In genomic region chr16:24555346-24555872, GRCh38 we compare ENCODE assay signal across 17 cellular contexts. TPM values are rescaled to one million over a fixed set of nuclear protein-coding genes. Genes with fewer than 3 reads are reported as not detected.
A peak's percentile ranks its signal among the peaks of the same experiment; 100 is the strongest.
DNase-seq lines count a peak whose midpoint lies in the region; ATAC-seq, FAIRE-seq and TF ChIP-seq lines count a peak whose summit lies in the region.
"Had no signal": no experiment of that assay in that cellular context is flagged by ENCODE, and none has a peak within 500 bp of the region (broad histone marks: within the 10 kb centered on the region; RNA-seq: fewer than 3 reads in every experiment).

No MANE protein-coding gene starts in this region.

- DNase-seq in A549 (ENCODE audit: low read depth in 1 of 2, low spot score in 1 of 2): no peak
- no peak for DNase-seq in GM12891 (ENCODE audit: insufficient read length, low spot score)
- no peak for DNase-seq in WTC11 (ENCODE audit: low spot score)
- DNase-seq in progenitor cell of endocrine pancreas (ENCODE audit: low spot score, unreplicated experiment): no peak
- DNase-seq in NCI-H524 treated with DMSO at 0.1 percent for 48 hours (lab: John Stamatoyannopoulos, UW): no peak
- no peak for DNase-seq in NCI-H187 treated with DMSO at 0.1 percent for 48 hours (lab: John Stamatoyannopoulos, UW)
- DNase-seq: AML-193; Caco-2; CD4-positive, alpha-beta T cell; GOT3; H9; KBM-7 had no signal

- H3K4me1 Mint-ChIP-seq in WTC11: no peaks in the 10 kb centered on the region
- H3K4me1 Mint-ChIP-seq in progenitor cell of endocrine pancreas (ENCODE audit: low read depth): peaks cover 16% of the 10 kb centered on the region

- no peaks in the 10 kb centered on the region for H3K9me3 ChIP-seq in A549
- H3K9me3 ChIP-seq: Caco-2 had no signal

- ATAC-seq in A549 (no peak), WTC11 (no peak), HG03095 (IDR thresholded peaks at IDR 0.05; ENCODE audit: unreplicated experiment) (no peak)

- no peak overlapping the region for H3K4me3 ChIP-seq in A549

- H3K4me3 Mint-ChIP-seq in WTC11 (no peak overlapping the region), progenitor cell of endocrine pancreas (ENCODE audit: low read depth) (no peak overlapping the region)
- H3K4me3 Mint-ChIP-seq: CD4-positive, alpha-beta T cell; H9 had no signal

- peaks cover 44% of the 10 kb centered on the region for H3K36me3 Mint-ChIP-seq in WTC11
- H3K36me3 Mint-ChIP-seq in progenitor cell of endocrine pancreas (ENCODE audit: insufficient read depth): peaks cover 21% of the 10 kb centered on the region

- POLR2A ChIA-PET in A549 (lab: Yijun Ruan, JAX): no interaction called here
- POLR2A ChIA-PET in WTC11 (lab: Charles Lee): no interaction called here

- H3K27ac ChIP-seq in A549: no peak overlapping the region
- H3K27ac ChIP-seq: C4-2B had no signal

- FAIRE-seq in A549 (lab: Jason Lieb, UNC) (no peak), GM12891 (lab: Jason Lieb, UNC) (no peak)
- FAIRE-seq: A204.1, D721Med, G401.6 had no signal

- no peak for TF ChIP-seq RAD21 in A549 (conservative IDR thresholded peaks at IDR 0.05 in 1 of 2, IDR thresholded peaks at IDR 0.05 in 1 of 2)

- no peak overlapping the region for H3K4me2 ChIP-seq in A549

- H3K9me3 Mint-ChIP-seq in WTC11 (no peaks in the 10 kb centered on the region), progenitor cell of endocrine pancreas (ENCODE audit: low read depth) (no peaks in the 10 kb centered on the region)
- H3K9me3 Mint-ChIP-seq: CD4-positive, alpha-beta T cell; H9 had no signal

- CTCF ChIA-PET in A549 (lab: Yijun Ruan, JAX): interaction anchor here (1.6 to 2.0 kb wide), 2 partner anchors 10 to 15 kb away, joined by 6 read pairs; no protein-coding TSS in a partner anchor
- CTCF ChIA-PET in WTC11 (lab: Charles Lee): no interaction called here

- no peak for TF ChIP-seq EP300 in A549 (IDR thresholded peaks at IDR 0.05)

- no peak for TF ChIP-seq CTCF in A549 (IDR thresholded peaks at IDR 0.05)
- TF ChIP-seq CTCF in WTC11 (IDR thresholded peaks at IDR 0.05): no peak
- no peak for TF ChIP-seq CTCF in progenitor cell of endocrine pancreas (IDR thresholded peaks at IDR 0.05; ENCODE audit: unreplicated experiment)

- 96% methylated on average over 6 of the region's 6 CpGs for WGBS in A549 (ENCODE audit: missing lambda C conversion rate)

- H3K4me1 ChIP-seq in A549: peaks cover 7% of the 10 kb centered on the region; the same call in 2 of the 3 replicates
- H3K4me1 ChIP-seq: Caco-2 had no signal

- TF ChIP-seq POLR2A in A549 (IDR thresholded peaks at IDR 0.05; ENCODE audit: low read length): no peak
- 0 out of 2 replicates have a peak, but pooled peaks have one; percentile 30 for TF ChIP-seq POLR2A in GM12891 (IDR thresholded peaks at IDR 0.05; ENCODE audit: low read depth, low read length)

- H3K27me3 Mint-ChIP-seq in WTC11 (ENCODE audit: low read depth): no peaks in the 10 kb centered on the region
- H3K27me3 Mint-ChIP-seq in progenitor cell of endocrine pancreas: no peaks in the 10 kb centered on the region
- H3K27me3 Mint-ChIP-seq: CD4-positive, alpha-beta T cell had no signal

- H3K27ac Mint-ChIP-seq in WTC11 (peak overlapping the region; percentile 57; the same call in 1 of the 2 replicates), progenitor cell of endocrine pancreas (peak overlapping the region; percentile 16)
- H3K27ac Mint-ChIP-seq: CD4-positive, alpha-beta T cell had no signal

TF ChIP-seq in A549, 52 proteins besides CTCF, POLR2A, EP300 and RAD21:
- TF ChIP-seq CEBPB (IDR thresholded peaks at IDR 0.05) (peak; percentile 58 to 70; a peak in 3 of 4 replicates), HES2 (IDR thresholded peaks at IDR 0.05) (no peak)

TF ChIP-seq in GM12891, 5 proteins besides CTCF, POLR2A, EP300 and RAD21:
- TF ChIP-seq SPI1 (IDR thresholded peaks at IDR 0.05; ENCODE audit: low read depth, low read length): no peak
- 0 out of 2 replicates have a peak, but pooled peaks have one; percentile 35 for TF ChIP-seq POLR2AphosphoS5 (IDR thresholded peaks at IDR 0.05; ENCODE audit: low read depth, low read length)
- no peak for TF ChIP-seq TAF1 (IDR thresholded peaks at IDR 0.05; ENCODE audit: low read depth, low read length)
- no peak for TF ChIP-seq PAX5 (IDR thresholded peaks at IDR 0.05; ENCODE audit: insufficient read depth, low read length, severe bottlenecking)
- no peak for TF ChIP-seq POU2F2 (IDR thresholded peaks at IDR 0.05; ENCODE audit: low read depth, low read length)

TF ChIP-seq in WTC11, 78 proteins besides CTCF, POLR2A, EP300 and RAD21:
- TF ChIP-seq FOXJ3 (CRISPR knock-in tag; IDR thresholded peaks at IDR 0.05; ENCODE audit: borderline replicate concordance) (no peak), ATF1 (CRISPR knock-in tag; IDR thresholded peaks at IDR 0.05) (no peak), TCF7 (CRISPR knock-in tag; IDR thresholded peaks at IDR 0.05; ENCODE audit: low read depth) (no peak), CREB1 (CRISPR knock-in tag; IDR thresholded peaks at IDR 0.05) (no peak), NR1H2 (CRISPR knock-in tag; IDR thresholded peaks at IDR 0.05) (no peak), NFYB (CRISPR knock-in tag; conservative IDR thresholded peaks at IDR 0.05; ENCODE audit: low read depth) (no peak), ZNF263 (CRISPR knock-in tag; IDR thresholded peaks at IDR 0.05; ENCODE audit: low read depth) (no peak), USF2 (CRISPR knock-in tag; IDR thresholded peaks at IDR 0.05) (no peak), ZNF232 (CRISPR knock-in tag; IDR thresholded peaks at IDR 0.05) (no peak), CBFB (CRISPR knock-in tag; IDR thresholded peaks at IDR 0.05; ENCODE audit: low read depth) (no peak)
- TF ChIP-seq, protein P1, sequence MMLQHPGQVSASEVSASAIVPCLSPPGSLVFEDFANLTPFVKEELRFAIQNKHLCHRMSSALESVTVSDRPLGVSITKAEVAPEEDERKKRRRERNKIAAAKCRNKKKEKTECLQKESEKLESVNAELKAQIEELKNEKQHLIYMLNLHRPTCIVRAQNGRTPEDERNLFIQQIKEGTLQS (CRISPR knock-in tag; conservative IDR thresholded peaks at IDR 0.05): no peak
- TF ChIP-seq, protein P2, sequence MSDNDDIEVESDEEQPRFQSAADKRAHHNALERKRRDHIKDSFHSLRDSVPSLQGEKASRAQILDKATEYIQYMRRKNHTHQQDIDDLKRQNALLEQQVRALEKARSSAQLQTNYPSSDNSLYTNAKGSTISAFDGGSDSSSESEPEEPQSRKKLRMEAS (CRISPR knock-in tag; IDR thresholded peaks at IDR 0.05): no peak
- TF ChIP-seq, protein P3, sequence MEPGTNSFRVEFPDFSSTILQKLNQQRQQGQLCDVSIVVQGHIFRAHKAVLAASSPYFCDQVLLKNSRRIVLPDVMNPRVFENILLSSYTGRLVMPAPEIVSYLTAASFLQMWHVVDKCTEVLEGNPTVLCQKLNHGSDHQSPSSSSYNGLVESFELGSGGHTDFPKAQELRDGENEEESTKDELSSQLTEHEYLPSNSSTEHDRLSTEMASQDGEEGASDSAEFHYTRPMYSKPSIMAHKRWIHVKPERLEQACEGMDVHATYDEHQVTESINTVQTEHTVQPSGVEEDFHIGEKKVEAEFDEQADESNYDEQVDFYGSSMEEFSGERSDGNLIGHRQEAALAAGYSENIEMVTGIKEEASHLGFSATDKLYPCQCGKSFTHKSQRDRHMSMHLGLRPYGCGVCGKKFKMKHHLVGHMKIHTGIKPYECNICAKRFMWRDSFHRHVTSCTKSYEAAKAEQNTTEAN (CRISPR knock-in tag; IDR thresholded peaks at IDR 0.05): no peak
- TF ChIP-seq, protein P4, sequence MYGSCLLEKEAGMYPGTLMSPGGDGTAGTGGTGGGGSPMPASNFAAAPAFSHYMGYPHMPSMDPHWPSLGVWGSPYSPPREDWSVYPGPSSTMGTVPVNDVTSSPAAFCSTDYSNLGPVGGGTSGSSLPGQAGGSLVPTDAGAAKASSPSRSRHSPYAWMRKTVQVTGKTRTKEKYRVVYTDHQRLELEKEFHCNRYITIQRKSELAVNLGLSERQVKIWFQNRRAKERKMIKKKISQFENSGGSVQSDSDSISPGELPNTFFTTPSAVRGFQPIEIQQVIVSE (CRISPR knock-in tag; IDR thresholded peaks at IDR 0.05; ENCODE audit: borderline replicate concordance): no peak

RNA-seq across cellular contexts. Expression of gene RBBP6, which starts 16.0 kb away (rescaled TPM):
- 49.3 and 52.7 TPM in 2 replicates for polyA plus RNA-seq in A549 (2011; rRNA removed)
- 13.8 and 15.2 TPM in 2 replicates for polyA plus RNA-seq in A549 (2012; cell fraction: cytosol; rRNA removed)
- polyA plus RNA-seq in A549 (2012; cell fraction: nucleus; rRNA removed): 26.3 and 32.5 TPM in 2 replicates
- 24.7 to 28.7 TPM (median 25.0 TPM) in 3 replicates for polyA plus RNA-seq in A549 (2017; fragmentation: RNase III; extraction: RNeasy Plus Mini Kit Qiagen cat#74134 plus additional on column Dnase treatment)
- 31.1 and 34.8 TPM in 2 replicates for polyA minus RNA-seq in A549 (2011; rRNA and poly(A)+ RNA removed)
- 48.2 TPM for polyA plus RNA-seq in GM12891 (2012; ENCODE audit: low read depth, missing spikeins)
- 55.1 to 62.4 TPM (median 57.5 TPM) in 3 replicates for total RNA-seq in WTC11 (2021)
- 75.9 and 76.1 TPM in 2 replicates for total RNA-seq in progenitor cell of endocrine pancreas
